Comparison of ENCODE assay signal across 8 cellular contexts in the genomic region with DNA sequence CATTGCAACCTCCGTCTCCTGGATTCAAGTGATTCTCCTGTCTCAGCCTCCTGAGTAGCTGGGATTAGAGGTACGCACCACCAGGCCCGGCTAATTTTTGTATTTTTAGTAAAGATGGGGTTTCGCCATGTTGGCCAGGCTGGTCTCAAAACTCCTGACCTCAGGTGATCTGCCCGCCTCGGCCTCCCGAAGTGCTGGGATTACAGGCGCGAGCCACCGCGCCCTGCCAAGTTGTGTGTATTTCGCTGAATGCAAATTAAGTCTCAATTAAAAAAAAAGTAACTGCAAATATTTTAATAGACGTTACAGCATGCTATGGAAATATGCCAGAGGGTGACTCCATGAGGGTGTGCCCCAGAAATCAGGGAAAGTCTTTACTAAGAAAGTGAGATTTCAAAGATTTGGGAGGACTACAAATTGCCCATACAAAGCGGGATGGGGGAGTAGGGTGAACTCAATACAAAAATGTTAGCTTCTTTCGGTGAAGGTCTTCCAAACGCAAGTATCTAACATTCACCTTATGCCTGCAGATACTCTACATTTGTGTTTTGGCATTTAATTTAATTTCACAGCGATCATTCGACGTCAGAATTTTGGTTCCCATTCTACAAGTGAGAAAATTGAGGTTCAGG.
DNase-seq lines count a peak whose midpoint lies in the region; ATAC-seq and TF ChIP-seq lines count a peak whose summit lies in the region.

No MANE protein-coding gene starts in this region.

- TF ChIP-seq CTCF in adrenal gland (IDR thresholded peaks at IDR 0.05): no peak
- no peak for TF ChIP-seq CTCF in left lung (IDR thresholded peaks at IDR 0.05)
- no peak for TF ChIP-seq CTCF in thyroid gland (IDR thresholded peaks at IDR 0.05)

- peak overlapping the region; percentile 21 for H3K27ac Mint-ChIP-seq in activated CD8-positive, alpha-beta memory T cell treated with anti-CD3 and anti-CD28 coated beads, Interleukin-2, amount 10 ng/mL, durations not matched to agents 7 days and 5 days

- peaks cover 8% of the 10 kb centered on the region for H3K4me1 Mint-ChIP-seq in activated CD8-positive, alpha-beta memory T cell treated with anti-CD3 and anti-CD28 coated beads, Interleukin-2, amount 10 ng/mL, durations not matched to agents 7 days and 5 days

- DNase-seq in activated CD8-positive, alpha-beta memory T cell treated with anti-CD3 and anti-CD28 coated beads, Interleukin-2, amount 10 ng/mL, durations not matched to agents 7 days and 5 days: no peak
- DNase-seq in activated CD8-positive, alpha-beta memory T cell treated with anti-CD3 and anti-CD28 coated beads, Interleukin-2, amount 50 U/mL, for 4 hours: no peak
- DNase-seq in adrenal gland (no peak), left lung (no peak), thyroid gland (peak in 1 of 2 donors; percentile 10), GDM1 (lab: John Stamatoyannopoulos, UW) (no peak)
- no peak for DNase-seq in activated CD8-positive, alpha-beta memory T cell treated with anti-CD3 and anti-CD28 coated beads, Interleukin-2, amount 50 U/mL, for 48 hours

- H3K4me3 ChIP-seq in adrenal gland: peak overlapping the region in 1 of 4 donors; percentile 91
- H3K4me3 ChIP-seq in left lung: peak overlapping the region; percentile 66 to 73
- H3K4me3 ChIP-seq in thyroid gland (replicated peaks in 1 of 3): peak overlapping the region in 1 of 3 donors; percentile 67

- no peaks in the 10 kb centered on the region for H3K36me3 Mint-ChIP-seq in activated CD8-positive, alpha-beta memory T cell treated with anti-CD3 and anti-CD28 coated beads, Interleukin-2, amount 10 ng/mL, durations not matched to agents 7 days and 5 days

- peaks cover 6% of the 10 kb centered on the region for H3K27me3 Mint-ChIP-seq in activated CD8-positive, alpha-beta memory T cell treated with anti-CD3 and anti-CD28 coated beads, Interleukin-2, amount 10 ng/mL, durations not matched to agents 7 days and 5 days

- CTCF ChIA-PET in activated CD8-positive, alpha-beta memory T cell treated with anti-CD3 and anti-CD28 coated beads, Interleukin-2, amount 10 ng/mL, durations not matched to agents 7 days and 5 days (lab: Charles Lee): interaction anchor here (1.6 kb wide), 1 partner anchor 10 kb away, joined by 5 read pairs; no protein-coding TSS in a partner anchor

- H3K36me3 ChIP-seq in adrenal gland (replicated peaks in 1 of 2) (no peaks in the 10 kb centered on the region), left lung (no peaks in the 10 kb centered on the region), thyroid gland (no peaks in the 10 kb centered on the region)

- H3K9me3 Mint-ChIP-seq in activated CD8-positive, alpha-beta memory T cell treated with anti-CD3 and anti-CD28 coated beads, Interleukin-2, amount 10 ng/mL, durations not matched to agents 7 days and 5 days (ENCODE audit: low read depth): no peaks in the 10 kb centered on the region

- peak overlapping the region; percentile 68 for H3K4me3 Mint-ChIP-seq in activated CD8-positive, alpha-beta memory T cell treated with anti-CD3 and anti-CD28 coated beads, Interleukin-2, amount 10 ng/mL, durations not matched to agents 7 days and 5 days

- no peak for ATAC-seq in activated CD8-positive, alpha-beta memory T cell treated with anti-CD3 and anti-CD28 coated beads, Interleukin-2, amount 10 ng/mL, durations not matched to agents 7 days and 5 days
- ATAC-seq in left lung (no peak), GM18858 (IDR thresholded peaks at IDR 0.05; ENCODE audit: unreplicated experiment) (no peak)

- H3K4me1 ChIP-seq in adrenal gland (replicated peaks in 1 of 2) (no peaks in the 10 kb centered on the region), left lung (peaks cover 0 to 12% of the 10 kb centered on the region in 2 donors), thyroid gland (peaks cover 3 to 16% of the 10 kb centered on the region in 2 donors)

- WGBS in adrenal gland, 4 donors: 81 to 83% (median 82%) methylated on average over 19 of the region's 19 CpGs
- 82 to 85% methylated on average over 19 of the region's 19 CpGs for WGBS in thyroid gland, 2 donors

- intact Hi-C loops in adrenal gland (cut with DNase I) (no loop called here), left lung (cut with DNase I) (no loop called here), thyroid gland (cut with DNase I) (no loop called here)

- no peaks in the 10 kb centered on the region for H3K9me3 ChIP-seq in adrenal gland (replicated peaks in 1 of 3)
- no peaks in the 10 kb centered on the region for H3K9me3 ChIP-seq in left lung
- no peaks in the 10 kb centered on the region for H3K9me3 ChIP-seq in thyroid gland

- TF ChIP-seq POLR2A in adrenal gland (IDR thresholded peaks at IDR 0.05) (no peak), thyroid gland (IDR thresholded peaks at IDR 0.05) (no peak)

- H3K27ac ChIP-seq in adrenal gland (peak overlapping the region in 4 of 5 donors; percentile 55 to 97 (median 83)), left lung (peak overlapping the region; percentile 82 to 83), thyroid gland (peak overlapping the region; percentile 37 to 85 (median 80))

- no peaks in the 10 kb centered on the region for H3K27me3 ChIP-seq in adrenal gland
- H3K27me3 ChIP-seq in left lung: no peaks in the 10 kb centered on the region
- H3K27me3 ChIP-seq in thyroid gland: no peaks in the 10 kb centered on the region
